Comparison of ENCODE assay signal across 8 cellular contexts in genomic region chr5:69189162-69190086, GRCh38. TPM values are rescaled to one million over a fixed set of nuclear protein-coding genes. Genes with fewer than 3 reads are reported as not detected.
DNase-seq lines count a peak whose midpoint lies in the region; ATAC-seq and TF ChIP-seq lines count a peak whose summit lies in the region.

A gene with protein sequence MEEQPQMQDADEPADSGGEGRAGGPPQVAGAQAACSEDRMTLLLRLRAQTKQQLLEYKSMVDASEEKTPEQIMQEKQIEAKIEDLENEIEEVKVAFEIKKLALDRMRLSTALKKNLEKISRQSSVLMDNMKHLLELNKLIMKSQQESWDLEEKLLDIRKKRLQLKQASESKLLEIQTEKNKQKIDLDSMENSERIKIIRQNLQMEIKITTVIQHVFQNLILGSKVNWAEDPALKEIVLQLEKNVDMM (plus strand): TSS chr5:69189583. CDS start chr5:69189635, 52 bp downstream.

- peaks cover 17% of the 10 kb centered on the region for H3K79me2 ChIP-seq in mammary epithelial cell (ENCODE audit: insufficient read depth, low read length)
- no peaks in the 10 kb centered on the region for H3K79me2 ChIP-seq in smooth muscle cell (ENCODE audit: low read depth)

- TSS peak; percentile 83 for BruUV-seq in mammary epithelial cell (replicated peaks; lab: Mats Ljungman, UMichigan)

- CTCF ChIA-PET in mammary epithelial cell (lab: Charles Lee; ENCODE audit: low non-redundant PET) = no interaction called here

- 1% methylated on average over 22 of the region's 55 CpGs for WGBS in mammary epithelial cell (ENCODE audit: low coverage, missing lambda C conversion rate)
- WGBS in smooth muscle cell (ENCODE audit: low lambda C conversion rate) = under 1% methylated on average over 55 of the region's 55 CpGs

- peak; percentile 96 for ATAC-seq in GM19023 (IDR thresholded peaks at IDR 0.05; ENCODE audit: unreplicated experiment)
- ATAC-seq in HG03196 (IDR thresholded peaks at IDR 0.05; ENCODE audit: unreplicated experiment) = peak; percentile 91

- H3K4me2 ChIP-seq in mammary epithelial cell (ENCODE audit: insufficient read depth, low read depth, low read length) (peak within 1 kb of the TSS; percentile 94), smooth muscle cell (peak within 1 kb of the TSS; percentile 94)

- peak; percentile 49 for DNase-seq in AG09309 (ENCODE audit: low read depth)
- DNase-seq in NCI-H226 = peak; percentile 82
- peak; percentile 87 for DNase-seq in mammary epithelial cell
- peak; percentile 90 for DNase-seq in iPS-NIHi7 (ENCODE audit: extremely low spot score)
- DNase-seq in smooth muscle cell (lab: John Stamatoyannopoulos, UW; ENCODE audit: unreplicated experiment) = peak; percentile 72

- H3K4me1 ChIP-seq in mammary epithelial cell (ENCODE audit: insufficient read depth, low read length) = peaks cover 7% of the 10 kb centered on the region
- H3K4me1 ChIP-seq in smooth muscle cell (ENCODE audit: low read depth) = no peaks in the 10 kb centered on the region

- H3K4me3 ChIP-seq in AG09309 (ENCODE audit: control insufficient read depth, low read depth, low read length) = peak within 1 kb of the TSS; percentile 74
- peak within 1 kb of the TSS; percentile 81 for H3K4me3 ChIP-seq in WI38 (ENCODE audit: low read depth, low read length)
- H3K4me3 ChIP-seq in mammary epithelial cell (replicated peaks in 1 of 3; ENCODE audit: insufficient read depth in 1 of 3, low read depth in 2 of 3, low read length in 3 of 3) = peak within 1 kb of the TSS; percentile 78 to 96 (median 85)
- peak within 1 kb of the TSS; percentile 78 for H3K4me3 ChIP-seq in smooth muscle cell

- peaks cover 5% of the 10 kb centered on the region for H3F3A ChIP-seq in smooth muscle cell (ENCODE audit: low read depth)

- H3K27me3 ChIP-seq in mammary epithelial cell (ENCODE audit: insufficient read depth, low read length) (no peaks in the 10 kb centered on the region), smooth muscle cell (ENCODE audit: low read depth) (no peaks in the 10 kb centered on the region)

- intact Hi-C loops in mammary epithelial cell (cut with micrococcal nuclease) = loop anchor here (1.0 kb wide), 3 partner anchors 33 to 95 kb away; partner anchors contain the start of genes CDK7 and SLC30A5

- peaks cover 4% of the 10 kb centered on the region for H3K36me3 ChIP-seq in mammary epithelial cell (ENCODE audit: insufficient read depth, low read length)
- H3K36me3 ChIP-seq in smooth muscle cell (ENCODE audit: low read depth) = no peaks in the 10 kb centered on the region

- H3K9ac ChIP-seq in mammary epithelial cell (ENCODE audit: insufficient read depth, low read length) (peak within 1 kb of the TSS; percentile 97), smooth muscle cell (ENCODE audit: low read depth) (peak within 1 kb of the TSS; percentile 93)

- TF ChIP-seq CTCF in AG09309 (IDR thresholded peaks at IDR 0.05; ENCODE audit: control insufficient read depth, insufficient read depth, low read depth, low read length, missing control alignments) = no peak
- TF ChIP-seq CTCF in WI38 (IDR thresholded peaks at IDR 0.05; ENCODE audit: low read depth, low read length) = no peak
- no peak for TF ChIP-seq CTCF in mammary epithelial cell (conservative IDR thresholded peaks at IDR 0.05 in 1 of 2, IDR thresholded peaks at IDR 0.05 in 1 of 2; ENCODE audit: extremely low read depth in 1 of 2, insufficient read depth in 1 of 2, low read depth in 1 of 2, low read length in 2 of 2)
- no peak for TF ChIP-seq CTCF in smooth muscle cell (IDR thresholded peaks at IDR 0.05; ENCODE audit: borderline replicate concordance, insufficient read depth, poor library complexity, severe bottlenecking)

- H3K27ac ChIP-seq in mammary epithelial cell (ENCODE audit: insufficient read depth, low read depth, low read length) (peak within 1 kb of the TSS; percentile 94), smooth muscle cell (ENCODE audit: low read depth) (peak within 1 kb of the TSS; percentile 96)

- in situ Hi-C loops in mammary epithelial cell (cut with MboI; ENCODE audit: low sequenced_read_pairs in 2 of 2) = no loop called here

- no peaks in the 10 kb centered on the region for H4K20me1 ChIP-seq in mammary epithelial cell (ENCODE audit: insufficient read depth, low read length)
- H4K20me1 ChIP-seq in smooth muscle cell (ENCODE audit: low read depth) = no peaks in the 10 kb centered on the region

- dilution Hi-C loops in mammary epithelial cell (cut with HindIII; ENCODE audit: low sequenced_read_pairs) = no loop called here

- H2AFZ ChIP-seq in mammary epithelial cell (ENCODE audit: low read depth, low read length) (peak within 1 kb of the TSS; percentile 97), smooth muscle cell (ENCODE audit: low read depth) (peak within 1 kb of the TSS; percentile 96)

- H3K9me3 ChIP-seq in mammary epithelial cell (replicated peaks; ENCODE audit: insufficient read depth, low read length) (no peaks in the 10 kb centered on the region), smooth muscle cell (replicated peaks; ENCODE audit: low read depth) (no peaks in the 10 kb centered on the region)

RNA-seq across cellular contexts. Expression of the gene that starts here (rescaled TPM):
- total RNA-seq in mammary epithelial cell (10 to 100 TPM in 1 of 2 donors, 1 to 10 TPM in 1; 3.3 to 26.3 TPM), smooth muscle cell (13.3 and 15.5 TPM in 2 replicates)
- polyA plus RNA-seq in mammary epithelial cell (12.6 TPM), smooth muscle cell (10.5 and 11.5 TPM in 2 replicates)
- 3.4 TPM for polyA minus RNA-seq in mammary epithelial cell

Comparison
In these comparisons a context has a peak if more than half of its experiments do, and no peak if none do; other contexts are left out.
1. Peak in every context shown above with its lines: DNase-seq, ATAC-seq, H3K4me3 ChIP-seq and H3K27ac ChIP-seq.